Comparison of ENCODE assay signal across 8 cellular contexts in genomic region chr14:105061428-105062047, GRCh38. TPM values are rescaled to one million over a fixed set of nuclear protein-coding genes. Genes with fewer than 3 reads are reported as not detected.
DNase-seq lines count a peak whose midpoint lies in the region; ATAC-seq lines count a peak whose summit lies in the region.

No MANE protein-coding gene starts in this region.

- peak; percentile 33 for DNase-seq in activated CD4-positive, CD25-positive, alpha-beta regulatory T cell treated with anti-CD3 and anti-CD28 coated beads, Interleukin-2, amount 50 U/mL, for 16 hours (ENCODE audit: low read depth, low spot score)
- peak; percentile 37 to 42 for DNase-seq in stimulated activated CD8-positive, alpha-beta memory T cell treated with anti-CD3 and anti-CD28 coated beads, Interleukin-15, amount 100 ng/mL, for 4 hours (ENCODE audit: low read depth in 2 of 2)
- DNase-seq in SKM-1 (lab: John Stamatoyannopoulos, UW; ENCODE audit: unreplicated experiment): no peak

- peak; percentile 34 for ATAC-seq in GM19438 (IDR thresholded peaks at IDR 0.05; ENCODE audit: low read depth, unreplicated experiment)
- ATAC-seq in esophagus mucosa: peak; percentile 7
- no peak for ATAC-seq in HG02970 (IDR thresholded peaks at IDR 0.05; ENCODE audit: low FRiP score, unreplicated experiment)
- ATAC-seq in GM18520 (IDR thresholded peaks at IDR 0.05; ENCODE audit: unreplicated experiment): no peak
- ATAC-seq in HG03108 (IDR thresholded peaks at IDR 0.05; ENCODE audit: unreplicated experiment): no peak

RNA-seq across cellular contexts. Expression of gene GPR132, which starts 3.7 kb away (rescaled TPM):
- 0.36 TPM for total RNA-seq in esophagus mucosa

RNA-seq across cellular contexts. Expression of gene CDCA4, which starts 40.7 kb away (rescaled TPM):
- total RNA-seq in esophagus mucosa: 21.8 TPM

Comparison
In these comparisons a context has a peak if more than half of its experiments do, and no peak if none do; other contexts are left out.
1. ATAC-seq: peak in GM19438 (single experiment) and esophagus mucosa (single experiment); none in HG02970 (single experiment), GM18520 (single experiment) and HG03108 (single experiment).